Comparison of ENCODE assay signal across 8 cellular contexts in the genomic region with DNA sequence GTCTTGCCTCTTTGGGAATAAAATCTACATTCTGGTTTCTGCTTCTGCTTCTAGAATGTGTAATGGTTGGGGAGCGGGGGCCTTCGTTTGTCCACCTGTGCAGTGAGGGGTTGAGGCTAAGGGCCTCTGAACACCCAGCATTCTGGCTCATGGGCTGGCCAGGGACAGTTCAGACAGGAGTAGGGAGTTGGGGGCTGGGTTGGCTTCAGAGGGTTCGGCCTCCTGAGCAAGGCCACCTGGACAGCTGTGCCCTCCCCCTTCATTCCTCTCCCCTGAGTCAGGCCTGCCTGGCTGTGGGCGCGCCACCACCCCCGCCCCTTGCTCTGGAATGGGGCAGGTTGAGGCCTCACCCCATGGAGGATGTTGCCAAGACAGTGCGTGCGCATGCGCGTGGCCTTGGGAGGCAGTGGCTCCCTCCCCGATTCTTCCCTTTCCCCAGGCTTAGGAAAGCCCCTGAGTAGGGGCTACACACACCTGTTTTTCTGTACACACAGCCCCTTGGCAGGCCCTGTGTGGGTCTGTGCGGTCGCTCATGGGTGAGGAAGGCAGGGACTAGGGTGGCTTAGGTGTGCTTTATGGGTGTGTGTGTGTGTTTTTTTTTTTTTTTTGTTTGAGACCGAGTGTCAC. TPM values are rescaled to one million over a fixed set of nuclear protein-coding genes. Genes with fewer than 3 reads are reported as not detected.
DNase-seq lines count a peak whose midpoint lies in the region; ATAC-seq, FAIRE-seq and TF ChIP-seq lines count a peak whose summit lies in the region.

No MANE protein-coding gene starts in this region.

- ATAC-seq in lung (ENCODE audit: insufficient read depth, low FRiP score) (peak; percentile 85), HG02623 (IDR thresholded peaks at IDR 0.05; ENCODE audit: unreplicated experiment) (no peak)

- H3K27me3 ChIP-seq in bronchial epithelial cell (ENCODE audit: control insufficient read depth, insufficient read depth, low read length): no peaks in the 10 kb centered on the region
- no peaks in the 10 kb centered on the region for H3K27me3 ChIP-seq in lung (ENCODE audit: control insufficient read depth, insufficient read depth)

- peaks cover 0 to 12% of the 10 kb centered on the region in 2 donors for H3K4me1 ChIP-seq in lung (ENCODE audit: control insufficient read depth in 2 of 2, insufficient read depth in 2 of 2, low read length in 2 of 2)

- H3K9me3 ChIP-seq in lung (ENCODE audit: control insufficient read depth in 2 of 2, insufficient read depth in 1 of 2, low read length in 1 of 2): no peaks in the 10 kb centered on the region

- H3K36me3 ChIP-seq in bronchial epithelial cell (ENCODE audit: control insufficient read depth, insufficient read depth, low read length) (peaks cover 13% of the 10 kb centered on the region), lung (ENCODE audit: control insufficient read depth in 2 of 2, insufficient read depth in 2 of 2, low read length in 2 of 2) (peaks cover 0 to 2% of the 10 kb centered on the region in 2 donors)

- peak overlapping the region in 1 of 2 donors; percentile 85 for H3K27ac ChIP-seq in lung (ENCODE audit: low read depth in 1 of 2, low read length in 1 of 2)

- no peak for TF ChIP-seq CTCF in bronchial epithelial cell (IDR thresholded peaks at IDR 0.05; ENCODE audit: insufficient read depth, low read length, severe bottlenecking)
- no peak for TF ChIP-seq CTCF in lung (IDR thresholded peaks at IDR 0.05; ENCODE audit: control extremely low read depth, extremely low read depth)

- H3K4me3 ChIP-seq in bronchial epithelial cell (ENCODE audit: low read depth, low read length) (peak overlapping the region; percentile 22), lung (no peak overlapping the region)

- FAIRE-seq in bronchial epithelial cell (lab: Jason Lieb, UNC): peak; percentile 55

- WGBS in lung, 2 donors: 67 to 89% methylated on average over 14 of the region's 14 CpGs

- peak; percentile 81 for DNase-seq in 8988T
- peak; percentile 70 for DNase-seq in HT1080 (ENCODE audit: low read depth)
- peak; percentile 95 for DNase-seq in bronchial epithelial cell (ENCODE audit: low read depth)
- DNase-seq in lung (ENCODE audit: low spot score): peak; percentile 96
- DNase-seq in NCI-H187 treated with DMSO at 0.1 percent for 48 hours (lab: John Stamatoyannopoulos, UW): no peak
- DNase-seq in T1000 (lab: John Stamatoyannopoulos, UW): no peak
- no peak for DNase-seq in putamen (ENCODE audit: low spot score)

RNA-seq across cellular contexts. Expression of a gene that starts 57.0 kb away (rescaled TPM):
- total RNA-seq in HT1080 (2014; rRNA removed; shearing (Covaris generic)): 165 and 185 TPM in 2 replicates
- 163 and 164 TPM in 2 replicates for polyA plus RNA-seq in HT1080 (2015; cell fraction: cytosol; rRNA removed)
- 226 and 264 TPM in 2 replicates for polyA plus RNA-seq in HT1080 (2015; cell fraction: nucleus; rRNA removed)
- total RNA-seq in bronchial epithelial cell: 195 and 234 TPM in 2 replicates
- total RNA-seq in lung: 100 to 1,000 TPM in 1 of 2 donors, 10 to 100 TPM in 1; 61.2 to 151 TPM
- polyA plus RNA-seq in lung: 10 to 100 TPM; 68.5 to 87.1 TPM

RNA-seq across cellular contexts. Expression of a gene that starts 57.3 kb away (rescaled TPM):
- total RNA-seq in HT1080 (2014; rRNA removed; shearing (Covaris generic)): 16.8 TPM in 2 replicates
- polyA plus RNA-seq in HT1080 (2015; cell fraction: cytosol; rRNA removed): 16.4 and 18.4 TPM in 2 replicates
- 53.0 and 72.8 TPM in 2 replicates for polyA plus RNA-seq in HT1080 (2015; cell fraction: nucleus; rRNA removed)
- total RNA-seq in bronchial epithelial cell (20.5 and 30.3 TPM in 2 replicates), lung (10 to 100 TPM; 28.8 to 56.6 TPM)
- polyA plus RNA-seq in lung: 10 to 100 TPM in 1 of 2 donors, 1 to 10 TPM in 1; 7.4 to 13.1 TPM

RNA-seq across cellular contexts. Expression of a gene that starts 57.5 kb away (rescaled TPM):
- total RNA-seq in HT1080 (2014; rRNA removed; shearing (Covaris generic)): 3.2 and 4.8 TPM in 2 replicates
- 4.0 and 4.1 TPM in 2 replicates for polyA plus RNA-seq in HT1080 (2015; cell fraction: cytosol; rRNA removed)
- 2.6 and 4.4 TPM in 2 replicates for polyA plus RNA-seq in HT1080 (2015; cell fraction: nucleus; rRNA removed)
- total RNA-seq in bronchial epithelial cell (3.4 and 7.6 TPM in 2 replicates), lung (10 to 100 TPM in 1 of 2 donors, 1 to 10 TPM in 1; 6.0 to 15.4 TPM)
- polyA plus RNA-seq in lung: 1 to 10 TPM; 2.0 to 5.4 TPM

Comparison
In these comparisons a context has a peak if more than half of its experiments do, and no peak if none do; other contexts are left out.
1. DNase-seq: peak in 8988T (single experiment), HT1080 (single experiment), bronchial epithelial cell (single experiment) and lung (single experiment); none in NCI-H187 treated with DMSO at 0.1 percent for 48 hours (single experiment), T1000 (single experiment) and putamen (single experiment).